Comparison of ENCODE assay signal across 8 cellular contexts in genomic region chr14:95156153-95156764, GRCh38. TPM values are rescaled to one million over a fixed set of nuclear protein-coding genes. Genes with fewer than 3 reads are reported as not detected.
DNase-seq lines count a peak whose midpoint lies in the region; ATAC-seq and TF ChIP-seq lines count a peak whose summit lies in the region.

No MANE protein-coding gene starts in this region.

- DNase-seq in DMS53 (lab: John Stamatoyannopoulos, UW) (peak; percentile 30), DMS53 treated with DMSO at 0.1 percent for 48 hours (lab: John Stamatoyannopoulos, UW; ENCODE audit: unreplicated experiment) (no peak), NCI-H1694 (lab: John Stamatoyannopoulos, UW) (peak; percentile 21), mammary epithelial cell (peak; percentile 24), lung microvascular endothelial cell (ENCODE audit: low read depth in 2 of 2) (peak; percentile 24 to 36), uterus (no peak), NCI-H187 treated with DMSO at 0.1 percent for 48 hours (lab: John Stamatoyannopoulos, UW) (no peak)

- H3K9ac ChIP-seq in mammary epithelial cell (ENCODE audit: insufficient read depth, low read length): peak overlapping the region; percentile 82

- dilution Hi-C loops in mammary epithelial cell (cut with HindIII; ENCODE audit: low sequenced_read_pairs): no loop called here

- CTCF ChIA-PET in mammary epithelial cell (lab: Charles Lee; ENCODE audit: low non-redundant PET): no interaction called here

- H3K36me3 ChIP-seq in mammary epithelial cell (ENCODE audit: insufficient read depth, low read length): no peaks in the 10 kb centered on the region
- no peaks in the 10 kb centered on the region for H3K36me3 ChIP-seq in uterus

- H3K9me3 ChIP-seq in mammary epithelial cell (replicated peaks; ENCODE audit: insufficient read depth, low read length) (no peaks in the 10 kb centered on the region), uterus (no peaks in the 10 kb centered on the region)

- no peak for TF ChIP-seq POLR2A in uterus (IDR thresholded peaks at IDR 0.05)

- H3K79me2 ChIP-seq in mammary epithelial cell (ENCODE audit: insufficient read depth, low read length): peaks cover 59% of the 10 kb centered on the region

- H4K20me1 ChIP-seq in mammary epithelial cell (ENCODE audit: insufficient read depth, low read length): no peaks in the 10 kb centered on the region

- H3K4me2 ChIP-seq in mammary epithelial cell (ENCODE audit: insufficient read depth, low read depth, low read length): peak overlapping the region; percentile 74

- in situ Hi-C loops in mammary epithelial cell (cut with MboI; ENCODE audit: low sequenced_read_pairs in 2 of 2): no loop called here

- H3K4me3 ChIP-seq in mammary epithelial cell (replicated peaks in 1 of 3; ENCODE audit: insufficient read depth in 1 of 3, low read depth in 2 of 3, low read length in 3 of 3) (peak overlapping the region; percentile 68 to 75 (median 75)), uterus (peak overlapping the region; percentile 52 to 88)

- H3K27ac ChIP-seq in mammary epithelial cell (ENCODE audit: insufficient read depth, low read depth, low read length) (peak overlapping the region; percentile 84), uterus (peak overlapping the region; percentile 94 to 95)

- intact Hi-C loops in mammary epithelial cell (cut with micrococcal nuclease) (loop anchor here (5.0 to 10.0 kb wide), 3 partner anchors 111 to 369 kb away; no protein-coding TSS in a partner anchor), uterus (cut with DNase I; ENCODE audit: low total_unique reads) (no loop called here)

- BruUV-seq in mammary epithelial cell (replicated peaks; lab: Mats Ljungman, UMichigan): no TSS peak

- H3K27me3 ChIP-seq in mammary epithelial cell (ENCODE audit: insufficient read depth, low read length) (no peaks in the 10 kb centered on the region), uterus (no peaks in the 10 kb centered on the region)

- TF ChIP-seq CTCF in mammary epithelial cell (conservative IDR thresholded peaks at IDR 0.05 in 1 of 2, IDR thresholded peaks at IDR 0.05 in 1 of 2; ENCODE audit: extremely low read depth in 1 of 2, insufficient read depth in 1 of 2, low read depth in 1 of 2, low read length in 2 of 2) (no peak), uterus (IDR thresholded peaks at IDR 0.05) (no peak)

- WGBS in mammary epithelial cell (ENCODE audit: low coverage, missing lambda C conversion rate): under 1% methylated on average over 13 of the region's 15 CpGs

- H2AFZ ChIP-seq in mammary epithelial cell (ENCODE audit: low read depth, low read length): peak overlapping the region; percentile 94

- H3K4me1 ChIP-seq in mammary epithelial cell (ENCODE audit: insufficient read depth, low read length) (peaks cover 12% of the 10 kb centered on the region), uterus (peaks cover 0 to 7% of the 10 kb centered on the region in 2 donors)

- no peak for ATAC-seq in GM21825 (IDR thresholded peaks at IDR 0.05; ENCODE audit: unreplicated experiment)

RNA-seq across cellular contexts. Expression of gene DICER1, which starts 1.1 kb away (rescaled TPM):
- total RNA-seq in mammary epithelial cell (10 to 100 TPM; 48.4 to 56.0 TPM), lung microvascular endothelial cell (24.6 and 27.6 TPM in 2 replicates), uterus (100 to 1,000 TPM in 1 of 4 donors, 10 to 100 TPM in 3; 81.6 to 103 (median 88.8) TPM)
- 17.1 TPM for polyA plus RNA-seq in mammary epithelial cell
- polyA minus RNA-seq in mammary epithelial cell: 185 TPM

Comparison
In these comparisons a context has a peak if more than half of its experiments do, and no peak if none do; other contexts are left out.
1. DNase-seq: peak in DMS53 (single experiment), NCI-H1694 (single experiment), mammary epithelial cell (single experiment) and lung microvascular endothelial cell (2 of 2); none in DMS53 treated with DMSO at 0.1 percent for 48 hours (single experiment), uterus (0 of 2) and NCI-H187 treated with DMSO at 0.1 percent for 48 hours (single experiment).